2 cellular contexts compared by ENCODE assay signal in the genomic region with DNA sequence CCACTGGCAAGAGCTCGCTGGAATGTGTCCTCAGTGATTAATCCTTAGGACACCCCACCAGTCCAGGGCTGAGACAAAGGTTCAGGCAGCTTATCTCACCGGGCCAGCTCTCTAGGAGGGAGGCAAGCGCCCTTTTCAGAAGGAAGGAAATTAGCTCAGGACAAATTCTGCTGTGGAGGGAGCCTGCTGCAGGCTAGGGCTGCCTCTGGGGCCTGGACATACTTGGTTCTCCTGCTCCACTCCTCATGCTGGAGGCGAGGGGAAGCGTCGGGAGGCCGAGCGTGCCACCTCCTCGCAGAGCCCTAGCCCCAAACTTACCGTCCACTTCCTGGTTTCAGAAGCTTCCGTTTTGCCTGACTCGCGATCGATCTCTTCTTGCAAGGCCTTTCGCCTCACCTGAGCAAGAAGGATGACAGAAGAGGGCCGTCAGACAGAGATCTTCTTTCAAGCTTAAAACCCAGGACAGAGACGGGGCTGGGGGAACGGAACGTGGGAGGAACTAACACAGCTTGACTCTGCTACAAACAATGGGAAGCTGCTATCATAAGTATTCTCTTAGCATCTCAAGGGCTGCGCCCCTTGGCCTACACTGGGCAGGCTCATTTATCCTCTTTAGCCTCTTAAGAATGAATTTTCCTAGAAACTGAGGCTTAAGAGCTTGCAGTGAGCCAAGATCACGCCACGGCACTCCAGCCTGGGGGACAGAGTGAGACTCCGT.
A peak's percentile ranks its signal among the peaks of the same experiment; 100 is the strongest.
TF ChIP-seq lines count a peak whose summit lies in the region.

No MANE protein-coding gene starts in this region.

TF ChIP-seq in WTC11, 78 proteins besides CTCF, POLR2A, EP300 and RAD21:
- no peak for TF ChIP-seq SMAD4 (CRISPR knock-in tag; IDR thresholded peaks at IDR 0.05)
- 0 out of 2 replicates have a peak, but pooled peaks have one; percentile 54 for TF ChIP-seq ZNF138 (CRISPR knock-in tag; conservative IDR thresholded peaks at IDR 0.05)

TF ChIP-seq in HepG2, 621 proteins besides CTCF, POLR2A, EP300 and RAD21:
- TF ChIP-seq PTBP1 (IDR thresholded peaks at IDR 0.05; ENCODE audit: low read depth, low read length, poor library complexity, severe bottlenecking) (no peak), ZNF75D (CRISPR knock-in tag; IDR thresholded peaks at IDR 0.05; ENCODE audit: borderline replicate concordance) (0 out of 2 replicates have a peak, but pooled peaks have one; percentile 43), ZNF773 (CRISPR knock-in tag; IDR thresholded peaks at IDR 0.05; ENCODE audit: borderline replicate concordance) (no peak), SMAD1 (CRISPR knock-in tag; IDR thresholded peaks at IDR 0.05; ENCODE audit: borderline replicate concordance, low read depth) (no peak), ZNF737 (CRISPR knock-in tag; IDR thresholded peaks at IDR 0.05; ENCODE audit: borderline replicate concordance) (no peak), NR2F1 (CRISPR knock-in tag; IDR thresholded peaks at IDR 0.05) (no peak), RFXANK (CRISPR knock-in tag; IDR thresholded peaks at IDR 0.05) (no peak), POLR2G (IDR thresholded peaks at IDR 0.05; ENCODE audit: low read depth, low read length) (0 out of 2 replicates have a peak, but pooled peaks have one; percentile 24), REXO4 (CRISPR knock-in tag; IDR thresholded peaks at IDR 0.05; ENCODE audit: borderline replicate concordance) (no peak)
- TF ChIP-seq, protein P1, sequence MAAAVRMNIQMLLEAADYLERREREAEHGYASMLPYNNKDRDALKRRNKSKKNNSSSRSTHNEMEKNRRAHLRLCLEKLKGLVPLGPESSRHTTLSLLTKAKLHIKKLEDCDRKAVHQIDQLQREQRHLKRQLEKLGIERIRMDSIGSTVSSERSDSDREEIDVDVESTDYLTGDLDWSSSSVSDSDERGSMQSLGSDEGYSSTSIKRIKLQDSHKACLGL (CRISPR knock-in tag; IDR thresholded peaks at IDR 0.05) = no peak
- TF ChIP-seq, protein P2, sequence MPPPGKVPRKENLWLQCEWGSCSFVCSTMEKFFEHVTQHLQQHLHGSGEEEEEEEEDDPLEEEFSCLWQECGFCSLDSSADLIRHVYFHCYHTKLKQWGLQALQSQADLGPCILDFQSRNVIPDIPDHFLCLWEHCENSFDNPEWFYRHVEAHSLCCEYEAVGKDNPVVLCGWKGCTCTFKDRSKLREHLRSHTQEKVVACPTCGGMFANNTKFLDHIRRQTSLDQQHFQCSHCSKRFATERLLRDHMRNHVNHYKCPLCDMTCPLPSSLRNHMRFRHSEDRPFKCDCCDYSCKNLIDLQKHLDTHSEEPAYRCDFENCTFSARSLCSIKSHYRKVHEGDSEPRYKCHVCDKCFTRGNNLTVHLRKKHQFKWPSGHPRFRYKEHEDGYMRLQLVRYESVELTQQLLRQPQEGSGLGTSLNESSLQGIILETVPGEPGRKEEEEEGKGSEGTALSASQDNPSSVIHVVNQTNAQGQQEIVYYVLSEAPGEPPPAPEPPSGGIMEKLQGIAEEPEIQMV (CRISPR knock-in tag; IDR thresholded peaks at IDR 0.05; ENCODE audit: low read depth) = 0 out of 2 replicates have a peak, but pooled peaks have one; percentile 4
